ENCODE assay signal across 1 cellular context in genomic region chr1:119870917-119871486, GRCh38.
TF ChIP-seq lines count a peak whose summit lies in the region.

No MANE protein-coding gene starts in this region.

TF ChIP-seq in K562, 482 proteins besides CTCF, POLR2A, EP300 and RAD21 (continued from another document):
- no peak for TF ChIP-seq AFF1 (IDR thresholded peaks at IDR 0.05; ENCODE audit: low read depth in 1 of 2, partially characterized antibody in 2 of 2)
- TF ChIP-seq ZC3H11A (IDR thresholded peaks at IDR 0.05; ENCODE audit: low read depth, low read length) = no peak
- 0 out of 2 replicates have a peak, but pooled peaks have one; percentile 39 for TF ChIP-seq IRF9 (tag; IDR thresholded peaks at IDR 0.05)
- TF ChIP-seq KLF6 (CRISPR knock-in tag; IDR thresholded peaks at IDR 0.05; ENCODE audit: borderline replicate concordance) = no peak
- no peak for TF ChIP-seq PRMT5 (CRISPR knock-in tag; IDR thresholded peaks at IDR 0.05)
- TF ChIP-seq NR4A1 (CRISPR knock-in tag; IDR thresholded peaks at IDR 0.05) = no peak
- TF ChIP-seq NR4A1 (tag; IDR thresholded peaks at IDR 0.05) = no peak
- no peak for TF ChIP-seq RHOXF2B (CRISPR knock-in tag; conservative IDR thresholded peaks at IDR 0.05)
- peak; percentile 90 for TF ChIP-seq SMC3 (conservative IDR thresholded peaks at IDR 0.05; ENCODE audit: insufficient read depth, low read depth, low read length)
- TF ChIP-seq MBD2 (IDR thresholded peaks at IDR 0.05; ENCODE audit: borderline replicate concordance, low read depth) = no peak
- no peak for TF ChIP-seq TAF7 (tag; IDR thresholded peaks at IDR 0.05)
- TF ChIP-seq STAG1 (CRISPR knock-in tag; IDR thresholded peaks at IDR 0.05; ENCODE audit: borderline replicate concordance) = peak; percentile 61; the same call in 1 of the 2 replicates
- no peak for TF ChIP-seq CTCFL (IDR thresholded peaks at IDR 0.05; ENCODE audit: borderline replicate concordance, insufficient read depth, low read depth, low read length, poor library complexity, severe bottlenecking)
- TF ChIP-seq ATF2 (CRISPR knock-in tag; IDR thresholded peaks at IDR 0.05) = no peak
- TF ChIP-seq MBD1 (CRISPR knock-in tag; IDR thresholded peaks at IDR 0.05) = peak; percentile 44; the same call in 1 of the 2 replicates
- no peak for TF ChIP-seq BRF1 (IDR thresholded peaks at IDR 0.05; ENCODE audit: borderline replicate concordance, extremely low read depth, insufficient read length)
- TF ChIP-seq RBM17 (IDR thresholded peaks at IDR 0.05; ENCODE audit: borderline replicate concordance, low read depth, low read length) = no peak
- no peak for TF ChIP-seq MAFF (IDR thresholded peaks at IDR 0.05; ENCODE audit: low read length)
- TF ChIP-seq ZBTB7A (IDR thresholded peaks at IDR 0.05; ENCODE audit: borderline replicate concordance, control insufficient read depth, low read depth, low read length) = peak; percentile 44; the same call in 1 of the 2 replicates
- TF ChIP-seq YY1 (IDR thresholded peaks at IDR 0.05; ENCODE audit: borderline replicate concordance in 1 of 3, control insufficient read depth in 1 of 3, extremely low read depth in 1 of 3, insufficient read depth in 3 of 3, insufficient read length in 1 of 3, insufficient replicate concordance in 2 of 3, low read depth in 1 of 3, low read length in 2 of 3) = peak in 2 of 3 experiments; percentile 19 to 70
- TF ChIP-seq ZBTB1 (CRISPR knock-in tag; IDR thresholded peaks at IDR 0.05; ENCODE audit: borderline replicate concordance, low read depth) = no peak
- no peak for TF ChIP-seq RBM25 (IDR thresholded peaks at IDR 0.05; ENCODE audit: low read depth, low read length, severe bottlenecking)
- no peak for TF ChIP-seq NRF1 (conservative IDR thresholded peaks at IDR 0.05 in 1 of 2, IDR thresholded peaks at IDR 0.05 in 1 of 2)
- TF ChIP-seq SMAD2 (IDR thresholded peaks at IDR 0.05; ENCODE audit: low read depth, low read length) = no peak
- peak in 1 of 2 experiments; percentile 61; a peak in 2 of 4 replicates for TF ChIP-seq MAZ (CRISPR knock-in tag; conservative IDR thresholded peaks at IDR 0.05 in 1 of 2, IDR thresholded peaks at IDR 0.05 in 1 of 2)
- no peak for TF ChIP-seq ZNF707 (CRISPR knock-in tag; conservative IDR thresholded peaks at IDR 0.05)
- 0 out of 2 replicates have a peak, but pooled peaks have one; percentile 12 for TF ChIP-seq ZNF24 (IDR thresholded peaks at IDR 0.05)
- TF ChIP-seq ZNF41 (CRISPR knock-in tag; conservative IDR thresholded peaks at IDR 0.05) = no peak
- TF ChIP-seq IFI16 (CRISPR knock-in tag; IDR thresholded peaks at IDR 0.05) = no peak
- TF ChIP-seq ZFPM2 (CRISPR knock-in tag; IDR thresholded peaks at IDR 0.05) = no peak
- no peak for TF ChIP-seq RNF219 (CRISPR knock-in tag; IDR thresholded peaks at IDR 0.05)
- TF ChIP-seq ELK1 (CRISPR knock-in tag; IDR thresholded peaks at IDR 0.05) = no peak
- TF ChIP-seq ZNF589 (CRISPR knock-in tag; IDR thresholded peaks at IDR 0.05; ENCODE audit: low read depth) = no peak
- no peak for TF ChIP-seq ZKSCAN1 (IDR thresholded peaks at IDR 0.05; ENCODE audit: low read depth, low read length)
- TF ChIP-seq PHF8 (IDR thresholded peaks at IDR 0.05; ENCODE audit: borderline replicate concordance, low read length) = no peak
- TF ChIP-seq FUS (optimal IDR thresholded peaks at IDR 0.05; ENCODE audit: low read depth, low read length) = no peak
- no peak for TF ChIP-seq ELF1 (tag; IDR thresholded peaks at IDR 0.05)
- TF ChIP-seq RB1 (IDR thresholded peaks at IDR 0.05; ENCODE audit: low read depth) = peak; percentile 43; the same call in 1 of the 2 replicates
- no peak for TF ChIP-seq MTA2 (IDR thresholded peaks at IDR 0.05; ENCODE audit: low read depth)
- TF ChIP-seq SRSF9 (IDR thresholded peaks at IDR 0.05; ENCODE audit: borderline replicate concordance, low read depth, low read length) = no peak
- TF ChIP-seq ZNF780A (CRISPR knock-in tag; IDR thresholded peaks at IDR 0.05) = no peak
- TF ChIP-seq KLF1 (tag; IDR thresholded peaks at IDR 0.05) = no peak
- TF ChIP-seq HINFP (tag; conservative IDR thresholded peaks at IDR 0.05; ENCODE audit: low read depth) = no peak
- TF ChIP-seq NCOA2 (IDR thresholded peaks at IDR 0.05; ENCODE audit: partially characterized antibody in 2 of 2) = no peak
- TF ChIP-seq SREBF2 (CRISPR knock-in tag; IDR thresholded peaks at IDR 0.05) = no peak
- TF ChIP-seq XRCC3 (IDR thresholded peaks at IDR 0.05) = no peak
- TF ChIP-seq NBN (IDR thresholded peaks at IDR 0.05; ENCODE audit: low read depth) = no peak
- no peak for TF ChIP-seq ZNF699 (CRISPR knock-in tag; IDR thresholded peaks at IDR 0.05; ENCODE audit: insufficient replicate concordance)
- TF ChIP-seq IRF2 (CRISPR knock-in tag; IDR thresholded peaks at IDR 0.05) = no peak
- TF ChIP-seq NFIX (CRISPR knock-in tag; IDR thresholded peaks at IDR 0.05; ENCODE audit: low read depth) = no peak
